ENCODE assay signal across 12 cellular contexts in the genomic region with DNA sequence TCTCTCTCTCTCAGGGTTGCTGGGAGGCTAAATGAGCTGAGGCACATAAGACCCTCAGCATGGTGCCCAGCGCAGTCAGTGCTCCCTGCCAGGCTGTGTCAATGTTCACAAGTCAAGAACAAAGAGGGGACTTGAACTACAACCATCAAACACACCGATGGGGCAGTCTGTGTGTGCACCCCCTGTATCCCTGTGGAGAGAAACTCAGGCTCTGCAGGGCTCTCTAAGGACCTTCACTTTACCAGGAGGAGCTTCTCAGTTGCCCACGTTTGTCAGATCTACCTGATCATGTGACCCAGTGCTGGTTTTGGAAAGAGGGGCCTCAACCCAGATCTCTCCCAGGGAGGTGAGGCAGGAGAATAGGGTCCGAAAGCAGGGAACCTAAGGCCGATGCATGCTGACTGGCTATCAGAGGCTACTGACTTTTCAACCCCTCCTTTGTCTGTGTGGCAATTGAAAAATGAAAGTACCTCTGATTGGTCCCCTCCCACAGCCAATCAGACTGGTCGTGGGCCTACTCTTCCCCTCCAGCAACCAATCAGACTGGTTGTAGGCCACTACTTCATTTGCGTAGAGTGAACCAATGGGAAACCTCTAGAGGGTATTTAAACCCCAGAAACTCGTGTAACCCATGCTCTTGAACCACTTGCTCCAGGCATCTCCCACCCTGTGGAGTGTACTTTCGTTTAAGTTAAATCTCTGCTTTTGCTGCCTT. TPM values are rescaled to one million over a fixed set of nuclear protein-coding genes. Genes with fewer than 3 reads are reported as not detected.
DNase-seq lines count a peak whose midpoint lies in the region; ATAC-seq and TF ChIP-seq lines count a peak whose summit lies in the region.
"Had no signal": no experiment of that assay in that cellular context is flagged by ENCODE, and none has a peak within 500 bp of the region (broad histone marks: within the 10 kb centered on the region; RNA-seq: fewer than 3 reads in every experiment).

No MANE protein-coding gene starts in this region.

- H3K4me1 ChIP-seq in skeletal muscle tissue (ENCODE audit: control insufficient read depth in 3 of 3, insufficient read depth in 3 of 3, low read length in 3 of 3): no peaks in the 10 kb centered on the region

- no peak for TF ChIP-seq CTCF in GM20000 (IDR thresholded peaks at IDR 0.05; ENCODE audit: extremely low read depth, missing control alignments)

- H3K27ac ChIP-seq in skeletal muscle tissue (ENCODE audit: low read depth, low read length): no peak overlapping the region

- H3K27me3 ChIP-seq in skeletal muscle tissue (ENCODE audit: control insufficient read depth in 3 of 3, insufficient read depth in 3 of 3, low read length in 3 of 3): peaks cover 0 to 26% (median 3%) of the 10 kb centered on the region in 3 donors

- peak overlapping the region in 2 of 3 donors; percentile 13 to 23 for H3K4me3 ChIP-seq in skeletal muscle tissue (ENCODE audit: low read length in 3 of 3)

- H3K9me3 ChIP-seq in skeletal muscle tissue (ENCODE audit: control insufficient read depth in 3 of 3, low read length in 3 of 3): no peaks in the 10 kb centered on the region

- DNase-seq in NK-92 treated with Interleukin-12 subunit alpha and Interleukin-12 subunit beta, amount 100 ng/mL, for 24 hours (lab: John Stamatoyannopoulos, UW): peak; percentile 66
- DNase-seq in NK-92 (lab: John Stamatoyannopoulos, UW; ENCODE audit: unreplicated experiment) (no peak), NCI-H82 treated with DMSO at 0.1 percent for 48 hours (lab: John Stamatoyannopoulos, UW; ENCODE audit: unreplicated experiment) (peak; percentile 74), dermis blood vessel endothelial cell (peak; percentile 15), GM20000 (ENCODE audit: low spot score) (no peak), AG20443 (ENCODE audit: low spot score) (no peak), Right ventricle myocardium inferior (ENCODE audit: missing footprints) (no peak)
- DNase-seq: activated naive CD8-positive, alpha-beta T cell treated with anti-CD3 and anti-CD28 coated beads, Interleukin-2, amount 10 ng/mL, durations not matched to agents 7 days and 5 days; NCI-H187 treated with DMSO at 0.1 percent for 48 hours; T1000 had no signal

- intact Hi-C loops in Right ventricle myocardium inferior (cut with DNase I): no loop called here

- ATAC-seq in Right ventricle myocardium inferior: no peak

- H3K9ac ChIP-seq in skeletal muscle tissue (ENCODE audit: low read depth in 1 of 3, low read length in 3 of 3): no peak overlapping the region

- no peaks in the 10 kb centered on the region for H3K36me3 ChIP-seq in skeletal muscle tissue (ENCODE audit: control insufficient read depth in 3 of 3, insufficient read depth in 3 of 3, low read length in 3 of 3)

RNA-seq across cellular contexts. Expression of a gene that starts 34.0 kb away (rescaled TPM):
- not detected in 2 replicates for total RNA-seq in dermis blood vessel endothelial cell
- not detected for total RNA-seq in skeletal muscle tissue
- total RNA-seq in Right ventricle myocardium inferior: not detected
- total RNA-seq: activated naive CD8-positive, alpha-beta T cell treated with anti-CD3 and anti-CD28 coated beads, Interleukin-2, amount 10 ng/mL, durations not matched to agents 7 days and 5 days; natural killer cell treated with Interleukin-12 subunit alpha and Interleukin-12 subunit beta and Interleukin-15 and Interleukin-18, amount 100 ng/mL, for 72 hours had no signal

Comparison
In these comparisons a context has a peak if more than half of its experiments do, and no peak if none do; other contexts are left out.
1. DNase-seq: peak in NK-92 treated with Interleukin-12 subunit alpha and Interleukin-12 subunit beta, amount 100 ng/mL, for 24 hours (single experiment), NCI-H82 treated with DMSO at 0.1 percent for 48 hours (single experiment) and dermis blood vessel endothelial cell (single experiment); none in NK-92 (single experiment), GM20000 (single experiment), AG20443 (single experiment) and Right ventricle myocardium inferior (single experiment).